In the genomic region with DNA sequence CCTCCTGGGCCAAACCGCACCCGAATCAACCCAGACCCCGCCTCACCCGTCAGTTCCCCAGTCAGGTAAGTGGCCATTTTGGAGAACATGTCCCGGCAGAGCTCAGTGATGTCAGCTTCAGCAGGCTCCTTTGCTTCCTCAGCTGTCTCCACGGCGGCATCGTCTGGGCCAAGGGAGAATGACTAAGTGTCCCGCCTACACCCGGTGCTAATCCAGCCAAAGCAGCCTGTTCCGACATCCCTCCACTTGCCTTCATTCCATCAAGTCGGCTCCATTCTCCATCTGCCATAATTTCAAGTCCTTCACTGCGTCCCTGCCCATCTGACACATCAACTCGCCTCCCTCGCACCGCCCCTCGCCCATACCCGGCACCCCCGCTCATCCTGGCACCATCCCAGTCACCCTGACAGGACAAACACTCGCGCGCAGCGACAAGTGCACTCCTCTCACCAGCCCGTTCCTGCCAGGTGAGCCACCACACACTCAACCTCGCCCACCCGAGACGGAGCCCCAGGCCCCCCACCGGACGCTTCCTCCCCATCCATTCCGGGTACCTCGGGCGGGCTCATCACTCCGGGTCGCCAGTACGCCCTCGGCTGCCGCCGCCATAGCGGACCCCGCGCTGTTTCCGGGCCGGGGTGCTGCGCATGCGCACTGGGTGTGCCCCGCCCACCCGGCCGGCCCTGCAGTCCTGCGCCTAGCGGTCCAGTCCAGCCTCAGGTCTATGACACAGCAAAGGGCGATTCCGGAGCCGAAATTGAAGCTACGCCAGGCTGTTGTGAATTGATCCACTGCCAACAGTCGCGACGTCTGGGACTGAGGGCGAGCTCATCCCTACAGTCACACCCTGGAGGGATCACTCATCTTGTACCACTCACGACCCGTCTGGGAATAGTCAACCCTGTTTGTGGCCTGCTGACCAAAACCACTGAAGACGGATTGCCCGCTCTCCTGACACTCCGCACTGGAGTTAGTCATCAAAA, we compare ENCODE assay signal across 8 cellular contexts. TPM values are rescaled to one million over a fixed set of nuclear protein-coding genes. Genes with fewer than 3 reads are reported as not detected.
DNase-seq lines count a peak whose midpoint lies in the region; ATAC-seq and TF ChIP-seq lines count a peak whose summit lies in the region.

A gene (minus strand): TSS at position 630 of the 983 bp plus-strand sequence. CDS start 21 bp downstream, at position 609.

- POLR2A ChIA-PET in BJ (lab: Charles Lee), result no interaction called here

- peak; percentile 66 for DNase-seq in BJ (ENCODE audit: low read depth)
- peak; percentile 71 for DNase-seq in NCI-H69 (lab: John Stamatoyannopoulos, UW)
- DNase-seq in activated CD4-positive, alpha-beta T cell treated with anti-CD3 and anti-CD28 coated beads, Interleukin-2, amount 50 U/mL, for 24 hours (ENCODE audit: low read depth in 1 of 2, low spot score in 1 of 2), result peak; percentile 85 to 89
- DNase-seq in dedifferentiated amniotic fluid mesenchymal stem cell (ENCODE audit: extremely low spot score), result peak; percentile 88
- peak; percentile 88 to 97 for DNase-seq in left lung
- DNase-seq in stimulated activated CD4-positive, alpha-beta T cell treated with anti-CD3 and anti-CD28 coated beads, Interleukin-2, amount 100 ng/mL, for 4 hours (ENCODE audit: low read depth), result peak; percentile 78

- intact Hi-C loops in left lung (cut with DNase I), result no loop called here

- peak; percentile 96 for TF ChIP-seq POLR2A in GM19193 (IDR thresholded peaks at IDR 0.05; ENCODE audit: extremely low read depth, insufficient read depth, insufficient read length)

- no peaks in the 10 kb centered on the region for H3K9me3 ChIP-seq in left lung

- peak within 1 kb of the TSS; percentile 96 for H3K4me3 ChIP-seq in BJ (ENCODE audit: low read depth, low read length)
- H3K4me3 ChIP-seq in left lung, result peak within 1 kb of the TSS; percentile 77 to 93

- H3K27me3 ChIP-seq in BJ (ENCODE audit: control insufficient read depth, insufficient read depth, low read length) (no peaks in the 10 kb centered on the region; the same call in 1 of the 2 replicates), left lung (no peaks in the 10 kb centered on the region)

- H3K27ac ChIP-seq in left lung, result peak within 1 kb of the TSS; percentile 86 to 94

- peaks cover 9 to 58% of the 10 kb centered on the region in 2 donors for H3K4me1 ChIP-seq in left lung

- TF ChIP-seq CTCF in BJ (IDR thresholded peaks at IDR 0.05; ENCODE audit: insufficient read depth, low read depth, low read length), result no peak
- TF ChIP-seq CTCF in left lung (IDR thresholded peaks at IDR 0.05), result peak in 1 of 2 donors; percentile 30

- H3K36me3 ChIP-seq in BJ (ENCODE audit: control insufficient read depth, insufficient read depth, low read length) (peaks cover 4% of the 10 kb centered on the region), left lung (peaks cover 0 to 32% of the 10 kb centered on the region in 2 donors)

- CTCF ChIA-PET in BJ (lab: Yijun Ruan, JAX), result interaction anchor here (1.0 to 1.3 kb wide), 2 partner anchors 196 to 592 kb away, joined by 3 to 4 read pairs; no protein-coding TSS in a partner anchor

- ATAC-seq in HG03439 (IDR thresholded peaks at IDR 0.05; ENCODE audit: unreplicated experiment), result peak; percentile 95
- peak; percentile 96 for ATAC-seq in left lung

RNA-seq across cellular contexts. Expression of the gene that starts here (rescaled TPM):
- 18.7 and 39.9 TPM in 2 replicates for polyA plus RNA-seq in BJ (2011; rRNA removed)
- polyA minus RNA-seq in BJ (2011; rRNA and poly(A)+ RNA removed), result 4.7 and 7.2 TPM in 2 replicates
- 10 to 100 TPM; 36.7 to 49.2 TPM for total RNA-seq in left lung

Comparison
In these comparisons a context has a peak if more than half of its experiments do, and no peak if none do; other contexts are left out.
1. Peak in every context shown above with its lines: DNase-seq, ATAC-seq, H3K4me3 ChIP-seq and H3K27ac ChIP-seq.